ENCODE assay signal across 13 cellular contexts in the genomic region with DNA sequence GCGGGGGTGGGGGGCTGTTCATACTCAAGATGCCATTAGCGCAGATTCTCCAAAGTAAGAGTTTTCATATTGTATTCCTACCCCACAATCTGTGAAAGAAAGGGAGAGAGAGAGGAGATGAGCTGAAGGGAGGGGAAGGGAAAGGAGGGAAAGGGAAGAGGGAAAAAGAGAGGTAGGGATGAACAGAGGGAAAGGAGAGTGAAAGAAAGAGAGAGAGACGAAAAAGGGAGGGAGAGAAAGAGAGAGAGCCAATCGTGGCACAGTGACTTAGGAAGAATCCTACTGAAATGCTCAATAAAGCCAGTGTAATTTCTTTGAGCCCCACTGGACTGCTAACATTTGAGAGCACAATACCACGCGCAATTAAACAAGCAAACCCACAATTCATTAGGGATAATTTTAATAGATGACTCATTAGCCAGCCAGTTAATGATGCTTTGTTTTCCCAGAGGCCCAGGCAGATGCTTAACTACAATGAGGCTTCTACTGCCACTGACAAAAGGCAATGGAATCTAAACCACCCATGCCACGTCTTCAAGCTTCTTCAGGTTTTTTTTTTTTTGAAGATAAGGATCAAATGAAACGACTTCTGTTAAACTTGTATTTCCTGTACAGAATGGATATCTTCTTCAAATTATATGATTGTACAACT.
DNase-seq lines count a peak whose midpoint lies in the region; ATAC-seq and TF ChIP-seq lines count a peak whose summit lies in the region.
"Had no signal": no experiment of that assay in that cellular context is flagged by ENCODE, and none has a peak within 500 bp of the region (broad histone marks: within the 10 kb centered on the region; RNA-seq: fewer than 3 reads in every experiment).

No MANE protein-coding gene starts in this region.

- H3K4me2 ChIP-seq in GM23248 (ENCODE audit: unreplicated experiment), result peak overlapping the region; percentile 47

- H3K27ac ChIP-seq in GM23248, result peak overlapping the region; percentile 98
- no peak overlapping the region for H3K27ac ChIP-seq in left ventricle myocardium inferior (replicated peaks)

- 46 to 50% methylated on average over 8 of the region's 8 CpGs for WGBS in GM23248 (ENCODE audit: low coverage in 1 of 2, low lambda C conversion rate in 2 of 2, missing lambda C conversion rate in 2 of 2), 2 experiments

- peaks cover 25% of the 10 kb centered on the region for H3F3A ChIP-seq in GM23248 (ENCODE audit: insufficient read depth)

- TF ChIP-seq CTCF in fibroblast of the aortic adventitia (IDR thresholded peaks at IDR 0.05; ENCODE audit: insufficient read depth, low read length) (no peak), left ventricle myocardium inferior (IDR thresholded peaks at IDR 0.05; ENCODE audit: borderline replicate concordance) (no peak), progenitor cell of endocrine pancreas (IDR thresholded peaks at IDR 0.05; ENCODE audit: unreplicated experiment) (no peak)

- H3K36me3 ChIP-seq in GM23248 (ENCODE audit: low read depth) (no peaks in the 10 kb centered on the region), left ventricle myocardium inferior (no peaks in the 10 kb centered on the region)
- H3K36me3 ChIP-seq: HAP-1 had no signal

- intact Hi-C loops in sciatic nerve (cut with DNase I), result no loop called here
- intact Hi-C loops in left ventricle myocardium inferior (cut with micrococcal nuclease), result no loop called here

- H3K9me3 ChIP-seq in GM23248 (ENCODE audit: low read depth) (no peaks in the 10 kb centered on the region), left ventricle myocardium inferior (replicated peaks) (no peaks in the 10 kb centered on the region)
- H3K9me3 ChIP-seq: HAP-1 had no signal

- H3K4me3 Mint-ChIP-seq in progenitor cell of endocrine pancreas (ENCODE audit: low read depth), result no peak overlapping the region
- H3K4me3 Mint-ChIP-seq: naive B cell; T-helper 1 cell treated with Interleukin-12 subunit alpha and Interleukin-12 subunit beta and Interleukin-4 antibody, amounts not matched to agents 30 μg/mL and 1 μg/mL, for 36 hours had no signal

- H3K27ac Mint-ChIP-seq in progenitor cell of endocrine pancreas, result no peak overlapping the region
- H3K27ac Mint-ChIP-seq: T-helper 1 cell treated with Interleukin-12 subunit alpha and Interleukin-12 subunit beta and Interleukin-4 antibody, amounts not matched to agents 30 μg/mL and 1 μg/mL, for 36 hours had no signal

- H3K9ac ChIP-seq in GM23248, result peak overlapping the region; percentile 70

- no peaks in the 10 kb centered on the region for H3K9me3 Mint-ChIP-seq in progenitor cell of endocrine pancreas (ENCODE audit: low read depth)
- H3K9me3 Mint-ChIP-seq: naive B cell; T-helper 1 cell treated with Interleukin-12 subunit alpha and Interleukin-12 subunit beta and Interleukin-4 antibody, amounts not matched to agents 30 μg/mL and 1 μg/mL, for 36 hours had no signal

- H3K4me1 Mint-ChIP-seq in progenitor cell of endocrine pancreas (ENCODE audit: low read depth), result no peaks in the 10 kb centered on the region

- peaks cover 28% of the 10 kb centered on the region for H3K4me1 ChIP-seq in GM23248 (ENCODE audit: insufficient read depth)
- H3K4me1 ChIP-seq in left ventricle myocardium inferior, result no peaks in the 10 kb centered on the region
- H3K4me1 ChIP-seq: HAP-1 had no signal

- H3K27me3 ChIP-seq in GM23248 (replicated peaks; ENCODE audit: insufficient read depth) (no peaks in the 10 kb centered on the region), left ventricle myocardium inferior (ENCODE audit: low read depth) (no peaks in the 10 kb centered on the region)

- DNase-seq in GM23248, result peak; percentile 90
- peak; percentile 14 for DNase-seq in SW480 (ENCODE audit: low spot score)
- peak; percentile 55 for DNase-seq in fibroblast of the aortic adventitia (ENCODE audit: low read depth)
- no peak for DNase-seq in sciatic nerve (ENCODE audit: low spot score)
- no peak for DNase-seq in activated CD4-positive, alpha-beta T cell treated with anti-CD3 and anti-CD28 coated beads, Interleukin-2, amount 50 U/mL, for 4 hours
- no peak for DNase-seq in left ventricle myocardium inferior
- no peak for DNase-seq in progenitor cell of endocrine pancreas (ENCODE audit: low spot score, unreplicated experiment)
- DNase-seq: central memory CD4-positive, alpha-beta T cell; naive B cell; NK-92 treated with Interleukin-12 subunit alpha and Interleukin-12 subunit beta, amount 100 ng/mL, for 24 hours had no signal

- no peaks in the 10 kb centered on the region for H3K9me2 ChIP-seq in GM23248 (ENCODE audit: insufficient read depth)

- H4K20me1 ChIP-seq in GM23248 (ENCODE audit: insufficient read depth), result no peaks in the 10 kb centered on the region

- H3K4me3 ChIP-seq in GM23248 (no peak overlapping the region), fibroblast of the aortic adventitia (ENCODE audit: low read depth, low read length) (no peak overlapping the region), left ventricle myocardium inferior (no peak overlapping the region)
- H3K4me3 ChIP-seq: HAP-1 had no signal

- H3K36me3 Mint-ChIP-seq in progenitor cell of endocrine pancreas (ENCODE audit: insufficient read depth), result no peaks in the 10 kb centered on the region

- in situ Hi-C loops in GM23248 (cut with MboI), result no loop called here

- H3K79me2 ChIP-seq in GM23248 (ENCODE audit: insufficient read depth), result no peaks in the 10 kb centered on the region

- ATAC-seq in sciatic nerve (peak; percentile 47), HG02571 (IDR thresholded peaks at IDR 0.05; ENCODE audit: unreplicated experiment) (no peak)

- no peaks in the 10 kb centered on the region for H3K27me3 Mint-ChIP-seq in progenitor cell of endocrine pancreas
- H3K27me3 Mint-ChIP-seq: naive B cell had no signal

- peak overlapping the region; percentile 74 for H2AFZ ChIP-seq in GM23248

Comparison
In these comparisons a context has a peak if more than half of its experiments do, and no peak if none do; other contexts are left out.
1. DNase-seq: peak in GM23248 (single experiment), SW480 (single experiment) and fibroblast of the aortic adventitia (single experiment); none in sciatic nerve (single experiment), activated CD4-positive, alpha-beta T cell treated with anti-CD3 and anti-CD28 coated beads, Interleukin-2, amount 50 U/mL, for 4 hours (0 of 2), left ventricle myocardium inferior (single experiment) and progenitor cell of endocrine pancreas (single experiment).